Comparison of ENCODE assay signal across 20 cellular contexts in the genomic region with DNA sequence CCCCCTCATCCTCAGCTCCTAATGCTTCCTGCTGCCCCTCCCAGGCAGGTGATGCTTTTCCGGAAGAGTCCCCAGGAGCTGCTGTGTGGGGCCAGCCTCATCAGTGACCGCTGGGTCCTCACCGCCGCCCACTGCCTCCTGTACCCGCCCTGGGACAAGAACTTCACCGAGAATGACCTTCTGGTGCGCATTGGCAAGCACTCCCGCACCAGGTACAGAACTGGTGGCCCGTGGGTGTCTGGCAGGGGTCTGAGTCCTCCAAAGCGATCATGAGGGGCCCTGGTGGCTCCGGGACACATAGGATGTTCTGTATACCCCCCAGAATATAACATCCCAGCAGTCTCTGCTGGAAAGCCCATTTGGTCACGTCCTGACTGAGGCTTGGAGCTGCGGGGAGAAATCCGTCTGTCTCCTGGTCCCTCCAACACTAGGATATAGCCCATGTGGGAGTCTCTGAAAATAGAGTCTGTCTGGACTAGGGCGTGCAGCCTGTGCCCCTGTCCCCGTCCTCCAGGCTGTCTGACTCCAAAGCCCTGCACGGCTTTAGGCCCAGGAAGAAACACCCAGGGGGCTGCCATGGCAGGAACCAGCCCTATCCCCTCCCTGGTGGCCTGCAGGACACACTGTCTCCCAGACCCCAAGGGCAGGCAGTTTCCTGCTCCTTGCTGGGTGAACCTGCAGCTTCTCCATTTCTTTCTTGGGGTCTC. TPM values are rescaled to one million over a fixed set of nuclear protein-coding genes. Genes with fewer than 3 reads are reported as not detected.
DNase-seq lines count a peak whose midpoint lies in the region; ATAC-seq, FAIRE-seq and TF ChIP-seq lines count a peak whose summit lies in the region.
"Had no signal": no experiment of that assay in that cellular context is flagged by ENCODE, and none has a peak within 500 bp of the region (broad histone marks: within the 10 kb centered on the region; RNA-seq: fewer than 3 reads in every experiment).

No MANE protein-coding gene starts in this region.

- H3K18ac ChIP-seq in neuronal stem cell (ENCODE audit: low read length): no peak overlapping the region

- no peak overlapping the region for H3K4ac ChIP-seq in neuronal stem cell (ENCODE audit: low read length)

- H3K79me1 ChIP-seq in neuronal stem cell (ENCODE audit: low read depth, low read length): no peaks in the 10 kb centered on the region

- H3K36me3 ChIP-seq in kidney (ENCODE audit: control insufficient read depth in 1 of 2, insufficient read depth in 2 of 2, low read length in 2 of 2) (no peaks in the 10 kb centered on the region), neuronal stem cell (replicated peaks in 1 of 2; ENCODE audit: control insufficient read depth in 2 of 2, insufficient read depth in 2 of 2, low read length in 2 of 2) (no peaks in the 10 kb centered on the region), aorta (ENCODE audit: control insufficient read depth in 1 of 2, insufficient read depth in 2 of 2, low read length in 1 of 2) (no peaks in the 10 kb centered on the region)
- H3K36me3 ChIP-seq: BLaER1 had no signal

- no peak overlapping the region for H2BK120ac ChIP-seq in neuronal stem cell (ENCODE audit: low read depth, low read length)

- H3K27me3 ChIP-seq in neuronal stem cell (ENCODE audit: control insufficient read depth in 3 of 3, insufficient read depth in 3 of 3, low read depth in 1 of 3, low read length in 3 of 3) (no peaks in the 10 kb centered on the region), aorta (ENCODE audit: control insufficient read depth in 1 of 2, insufficient read depth in 2 of 2, low read length in 1 of 2) (no peaks in the 10 kb centered on the region)
- H3K27me3 ChIP-seq: BLaER1 had no signal

- no CpG with 5 or more reads among the region's 17 CpGs for WGBS in neuronal stem cell (ENCODE audit: extremely low coverage in 2 of 2, insufficient read length in 2 of 2, insufficient replicate concordance in 1 of 2), 2 donors
- WGBS in aorta, 2 donors: 81 to 86% methylated on average over 17 of the region's 17 CpGs

- intact Hi-C loops in kidney (cut with DNase I): no loop called here
- intact Hi-C loops in aorta (cut with DNase I): no loop called here

- FAIRE-seq in kidney (lab: Jason Lieb, UNC): no peak

- H2BK5ac ChIP-seq in neuronal stem cell (ENCODE audit: low read length): peak overlapping the region; percentile 24

- no peak overlapping the region for H4K91ac ChIP-seq in neuronal stem cell (ENCODE audit: low read depth, low read length, poor library complexity)

- H3K27ac ChIP-seq in kidney (ENCODE audit: low read depth in 2 of 2, low read length in 2 of 2): no peak overlapping the region
- no peak overlapping the region for H3K27ac ChIP-seq in neuronal stem cell (replicated peaks; ENCODE audit: low read length)
- H3K27ac ChIP-seq in aorta (ENCODE audit: low read depth in 1 of 2, low read length in 2 of 2): no peak overlapping the region
- H3K27ac ChIP-seq: 22Rv1, BLaER1 had no signal

- H3K9ac ChIP-seq in kidney (ENCODE audit: low read length in 2 of 2): no peak overlapping the region
- no peak overlapping the region for H3K9ac ChIP-seq in neuronal stem cell (ENCODE audit: low read depth, low read length, poor library complexity)
- H3K9ac ChIP-seq: BLaER1 had no signal

- H3K9me3 ChIP-seq in kidney (ENCODE audit: control insufficient read depth in 1 of 2, low read length in 2 of 2) (no peaks in the 10 kb centered on the region), neuronal stem cell (replicated peaks in 1 of 2; ENCODE audit: control insufficient read depth in 2 of 2, insufficient read depth in 1 of 2, low read depth in 1 of 2, low read length in 2 of 2) (no peaks in the 10 kb centered on the region), aorta (ENCODE audit: control insufficient read depth, low read length) (no peaks in the 10 kb centered on the region)
- H3K9me3 ChIP-seq: BLaER1 had no signal

- no peak overlapping the region for H4K8ac ChIP-seq in neuronal stem cell (ENCODE audit: low read depth, low read length)

- no peak overlapping the region for H2BK12ac ChIP-seq in neuronal stem cell (ENCODE audit: low read length)

- H2AK5ac ChIP-seq in neuronal stem cell (ENCODE audit: low read depth, low read length): no peak overlapping the region

- no peak for TF ChIP-seq CTCF in kidney (IDR thresholded peaks at IDR 0.05; ENCODE audit: borderline replicate concordance, extremely low read depth, insufficient read depth)

- no peak overlapping the region for H3K4me2 ChIP-seq in neuronal stem cell (ENCODE audit: insufficient read depth, low read length, poor library complexity, severe bottlenecking)
- H3K4me2 ChIP-seq: BLaER1 had no signal

- no peak for ATAC-seq in aorta (ENCODE audit: low FRiP score)
- ATAC-seq in GM21367 (IDR thresholded peaks at IDR 0.05; ENCODE audit: unreplicated experiment): no peak

- DNase-seq in activated effector memory CD4-positive, alpha-beta T cell treated with anti-CD3 and anti-CD28 coated beads, Interleukin-2, amount 50 U/mL, for 16 hours: peak; percentile 28
- no peak for DNase-seq in activated effector memory CD4-positive, alpha-beta T cell treated with Interleukin-2 at 50 U/mL for 16 hours
- peak; percentile 39 for DNase-seq in kidney
- no peak for DNase-seq in neuronal stem cell (ENCODE audit: low spot score)
- DNase-seq in aorta: peak; percentile 37 to 70
- no peak for DNase-seq in NOMO-1 treated with dmso at 0.1 percent for 144 hours (lab: John Stamatoyannopoulos, UW; ENCODE audit: unreplicated experiment)
- no peak for DNase-seq in NCI-H1694 (lab: John Stamatoyannopoulos, UW)
- DNase-seq: CD4-positive, alpha-beta memory T cell; DMS153; DMS79; GDM1; GOT3; H9 had no signal

- no peak overlapping the region for H3K4me3 ChIP-seq in kidney (ENCODE audit: low read length in 2 of 2)
- H3K4me3 ChIP-seq in neuronal stem cell (ENCODE audit: low read length in 2 of 2): no peak overlapping the region
- no peak overlapping the region for H3K4me3 ChIP-seq in aorta (ENCODE audit: low read length in 2 of 2)
- H3K4me3 ChIP-seq: BLaER1 had no signal

- no peak overlapping the region for H2BK15ac ChIP-seq in neuronal stem cell (ENCODE audit: low read length)

- no peak overlapping the region for H3K23ac ChIP-seq in neuronal stem cell (ENCODE audit: low read depth, low read length, poor library complexity)

- no peaks in the 10 kb centered on the region for H3K4me1 ChIP-seq in kidney (ENCODE audit: control insufficient read depth in 1 of 2, insufficient read depth in 1 of 2, low read depth in 1 of 2, low read length in 2 of 2)
- H3K4me1 ChIP-seq in neuronal stem cell (ENCODE audit: control insufficient read depth in 2 of 2, insufficient read depth in 1 of 2, low read depth in 1 of 2, low read length in 2 of 2): peaks cover 2 to 4% of the 10 kb centered on the region in 2 donors
- no peaks in the 10 kb centered on the region for H3K4me1 ChIP-seq in aorta (ENCODE audit: control insufficient read depth in 1 of 2, insufficient read depth in 2 of 2, low read length in 2 of 2)

- H2AFZ ChIP-seq in neuronal stem cell (ENCODE audit: low read length): peak overlapping the region; percentile 38

- H3K14ac ChIP-seq in neuronal stem cell (ENCODE audit: low read length): peak overlapping the region; percentile 21

RNA-seq across cellular contexts. Expression of a gene that starts 9.1 kb away (rescaled TPM):
- total RNA-seq in kidney (not detected), aorta (under 1 TPM in 1 of 2 donors, not detected in 1; 0.19 TPM)
- polyA plus RNA-seq in kidney (ENCODE audit: insufficient read depth, low read depth, low replicate concordance) (not detected), aorta (under 1 TPM in 1 of 2 donors, not detected in 1; 0.72 TPM)
- not detected for polyA plus RNA-seq in neuronal stem cell (2013, experiment 1 of 2)
- not detected for polyA plus RNA-seq in neuronal stem cell (2013, experiment 2 of 2)
- total RNA-seq: A673; CD4-positive, alpha-beta memory T cell; Daoy; H9 had no signal
- polyA plus RNA-seq: AG04450; CD14-positive monocyte; CD4-positive, alpha-beta memory T cell had no signal

RNA-seq across cellular contexts. Expression of a gene that starts 27.3 kb away (rescaled TPM):
- 9.7 TPM for total RNA-seq in kidney
- polyA plus RNA-seq in kidney (ENCODE audit: insufficient read depth, low read depth, low replicate concordance): 7.8 TPM
- polyA plus RNA-seq in neuronal stem cell (2013, experiment 1 of 2): 4.8 TPM
- 5.0 TPM for polyA plus RNA-seq in neuronal stem cell (2013, experiment 2 of 2)
- 1 to 10 TPM; 9.8 to 9.9 TPM for total RNA-seq in aorta
- 10 to 100 TPM in 1 of 2 donors, 1 to 10 TPM in 1; 3.0 to 13.3 TPM for polyA plus RNA-seq in aorta

RNA-seq across cellular contexts. Expression of a gene that starts 27.7 kb away (rescaled TPM):
- total RNA-seq in kidney: 137 TPM
- 35.5 TPM for polyA plus RNA-seq in kidney (ENCODE audit: insufficient read depth, low read depth, low replicate concordance)
- 14.9 TPM for polyA plus RNA-seq in neuronal stem cell (2013, experiment 1 of 2)
- 16.1 TPM for polyA plus RNA-seq in neuronal stem cell (2013, experiment 2 of 2)
- total RNA-seq in aorta: 100 to 1,000 TPM; 173 to 185 TPM
- 10 to 100 TPM; 27.8 to 74.1 TPM for polyA plus RNA-seq in aorta

Comparison
In these comparisons a context has a peak if more than half of its experiments do, and no peak if none do; other contexts are left out.
1. DNase-seq: peak in activated effector memory CD4-positive, alpha-beta T cell treated with anti-CD3 and anti-CD28 coated beads, Interleukin-2, amount 50 U/mL, for 16 hours (single experiment), kidney (single experiment) and aorta (2 of 2); none in activated effector memory CD4-positive, alpha-beta T cell treated with Interleukin-2 at 50 U/mL for 16 hours (single experiment), neuronal stem cell (single experiment), NOMO-1 treated with dmso at 0.1 percent for 144 hours (single experiment) and NCI-H1694 (single experiment).